In genomic region chr9:122115176-122116035, GRCh38 we compare ENCODE assay signal across 20 cellular contexts. TPM values are rescaled to one million over a fixed set of nuclear protein-coding genes. Genes with fewer than 3 reads are reported as not detected.
"Had no signal": no experiment of that assay in that cellular context is flagged by ENCODE, and none has a peak within 500 bp of the region (broad histone marks: within the 10 kb centered on the region; RNA-seq: fewer than 3 reads in every experiment).

No MANE protein-coding gene starts in this region.

- H3K9me3 ChIP-seq: ascending aorta, ovary, suprapubic skin had no signal

- H3K36me3 Mint-ChIP-seq: immature natural killer cell, type B pancreatic cell had no signal

- H3K4me3 Mint-ChIP-seq: activated CD4-positive, alpha-beta T cell treated with anti-CD3 and anti-CD28 coated beads, Interleukin-2, amount 10 ng/mL, durations not matched to agents 7 days and 5 days; activated T-cell treated with anti-CD3 and anti-CD28 coated beads, Interleukin-2, amount 50 U/mL, for 72 hours; dendritic cell treated with granulocyte-macrophage colony-stimulating factor and Interleukin-4, amounts not matched to agents 40 ng/mL and 50 ng/mL, for 4 days; immature natural killer cell; nephron progenitor cell; stimulated activated naive CD8-positive, alpha-beta T cell treated with anti-CD3 and anti-CD28 coated beads, Interleukin-15, Interleukin-2, amounts not matched to agents 100 ng/mL and 50 ng/mL, for 24 hours; type B pancreatic cell had no signal

- H3K27me3 Mint-ChIP-seq: activated CD4-positive, alpha-beta T cell treated with anti-CD3 and anti-CD28 coated beads, Interleukin-2, amount 10 ng/mL, durations not matched to agents 7 days and 5 days; stimulated activated naive CD8-positive, alpha-beta T cell treated with anti-CD3 and anti-CD28 coated beads, Interleukin-15, Interleukin-2, amounts not matched to agents 100 ng/mL and 50 ng/mL, for 24 hours had no signal

- H3K4me1 ChIP-seq: ascending aorta, foreskin keratinocyte, suprapubic skin had no signal

- H3K27me3 ChIP-seq: ascending aorta, ovary had no signal

- H3K9me3 Mint-ChIP-seq: activated CD4-positive, alpha-beta T cell treated with anti-CD3 and anti-CD28 coated beads, Interleukin-2, amount 10 ng/mL, durations not matched to agents 7 days and 5 days; activated T-cell treated with anti-CD3 and anti-CD28 coated beads, Interleukin-2, amount 50 U/mL, for 72 hours; dendritic cell treated with granulocyte-macrophage colony-stimulating factor and Interleukin-4, amounts not matched to agents 40 ng/mL and 50 ng/mL, for 4 days; immature natural killer cell; nephron progenitor cell; stimulated activated naive CD8-positive, alpha-beta T cell treated with anti-CD3 and anti-CD28 coated beads, Interleukin-15, Interleukin-2, amounts not matched to agents 100 ng/mL and 50 ng/mL, for 24 hours; type B pancreatic cell had no signal

- H3K4me1 Mint-ChIP-seq: activated CD4-positive, alpha-beta T cell treated with anti-CD3 and anti-CD28 coated beads, Interleukin-2, amount 10 ng/mL, durations not matched to agents 7 days and 5 days; immature natural killer cell; nephron progenitor cell had no signal

- H3K27ac Mint-ChIP-seq: activated CD4-positive, alpha-beta T cell treated with anti-CD3 and anti-CD28 coated beads, Interleukin-2, amount 10 ng/mL, durations not matched to agents 7 days and 5 days; activated T-cell treated with anti-CD3 and anti-CD28 coated beads, Interleukin-2, amount 50 U/mL, for 72 hours; dendritic cell treated with granulocyte-macrophage colony-stimulating factor and Interleukin-4, amounts not matched to agents 40 ng/mL and 50 ng/mL, for 4 days; nephron progenitor cell; stimulated activated naive CD8-positive, alpha-beta T cell treated with anti-CD3 and anti-CD28 coated beads, Interleukin-15, Interleukin-2, amounts not matched to agents 100 ng/mL and 50 ng/mL, for 24 hours; type B pancreatic cell had no signal

- H3K4me3 ChIP-seq: ascending aorta, ovary, suprapubic skin had no signal

- H3K27ac ChIP-seq: ascending aorta, foreskin keratinocyte, ovary, suprapubic skin had no signal

- ATAC-seq: activated T-cell treated with anti-CD3 and anti-CD28 coated beads, Interleukin-2, amount 50 U/mL, for 72 hours; foreskin keratinocyte; sciatic nerve had no signal

- H3K36me3 ChIP-seq: ascending aorta, ovary, suprapubic skin had no signal

- DNase-seq: activated CD4-positive, alpha-beta T cell treated with anti-CD3 and anti-CD28 coated beads, Interleukin-2, amount 10 ng/mL, durations not matched to agents 7 days and 5 days; activated CD8-positive, alpha-beta memory T cell treated with anti-CD3 and anti-CD28 coated beads, Interleukin-2, amount 50 U/mL, for 48 hours; activated naive CD4-positive, alpha-beta T cell treated with Interleukin-2 at 50 U/mL for 16 hours; activated T-cell treated with anti-CD3 and anti-CD28 coated beads, Interleukin-2, amount 50 U/mL, for 72 hours; effector memory CD4-positive, alpha-beta T cell; foreskin keratinocyte; immature natural killer cell; nephron progenitor cell; ovary; T-helper 9 cell had no signal

RNA-seq across cellular contexts. Expression of gene MORN5, which starts 44.3 kb away (rescaled TPM):
- total RNA-seq: activated CD4-positive, alpha-beta T cell treated with anti-CD3 and anti-CD28 coated beads, Interleukin-2, amount 10 ng/mL, durations not matched to agents 7 days and 5 days; activated T-cell treated with anti-CD3 and anti-CD28 coated beads, Interleukin-2, amount 50 U/mL, for 72 hours; ascending aorta; bronchial epithelial cell; foreskin keratinocyte; lower leg skin; mesenteric fat pad; pulmonary artery endothelial cell; sciatic nerve; suprapubic skin had no signal
- polyA plus RNA-seq: foreskin keratinocyte, immature natural killer cell had no signal
